19 cellular contexts compared by ENCODE assay signal in genomic region chr13:98059276-98059675, GRCh38.
DNase-seq lines count a peak whose midpoint lies in the region; ATAC-seq and TF ChIP-seq lines count a peak whose summit lies in the region.
"Had no signal": no experiment of that assay in that cellular context is flagged by ENCODE, and none has a peak within 500 bp of the region (broad histone marks: within the 10 kb centered on the region; RNA-seq: fewer than 3 reads in every experiment).

No MANE protein-coding gene starts in this region.

- TF ChIP-seq CTCF in A673 (conservative IDR thresholded peaks at IDR 0.05; ENCODE audit: low read depth, low read length) (no peak), WERI-Rb-1 (IDR thresholded peaks at IDR 0.05; ENCODE audit: low read depth, low read length) (no peak), brain microvascular endothelial cell (IDR thresholded peaks at IDR 0.05; ENCODE audit: low read depth, low read length, missing control alignments) (no peak), PC-9 (conservative IDR thresholded peaks at IDR 0.05) (no peak)

- no peak overlapping the region for H3K23ac ChIP-seq in neuronal stem cell (ENCODE audit: low read depth, low read length, poor library complexity)

- DNase-seq in A673 (ENCODE audit: low spot score) (no peak), ELF-1 (ENCODE audit: low read depth, low spot score) (peak; percentile 51), WERI-Rb-1 (peak; percentile 30), neuronal stem cell (ENCODE audit: low spot score) (no peak), brain microvascular endothelial cell (no peak), PC-9 (no peak)
- DNase-seq: Caco-2; CD4-positive, CD25-positive, alpha-beta regulatory T cell; CD8-positive, alpha-beta T cell; DMS153; DND-41; GDM1; GOT3; HFFc6 had no signal

- no peaks in the 10 kb centered on the region for H3F3A ChIP-seq in PC-9 (ENCODE audit: insufficient read depth, low read depth)

- no peak overlapping the region for H3K14ac ChIP-seq in neuronal stem cell (ENCODE audit: low read length)

- no TSS peak for BruUV-seq in A673 (replicated peaks; lab: Mats Ljungman, UMichigan)
- BruUV-seq in PC-9 (replicated peaks; lab: Mats Ljungman, UMichigan): no TSS peak

- CTCF ChIA-PET in A673 (lab: Charles Lee): interaction anchor here (0.7 kb wide), 1 partner anchor 16 kb away, joined by 5 read pairs; no protein-coding TSS in a partner anchor
- CTCF ChIA-PET in PC-9 (lab: Charles Lee): no interaction called here

- H3K9me3 ChIP-seq in A673 (ENCODE audit: low read depth, low read length, poor library complexity, severe bottlenecking) (no peaks in the 10 kb centered on the region), WERI-Rb-1 (ENCODE audit: severe bottlenecking) (no peaks in the 10 kb centered on the region), neuronal stem cell (replicated peaks in 1 of 2; ENCODE audit: control insufficient read depth in 2 of 2, insufficient read depth in 1 of 2, low read depth in 1 of 2, low read length in 2 of 2) (peaks cover 0 to 5% of the 10 kb centered on the region in 2 donors), PC-9 (ENCODE audit: insufficient read depth, low read depth) (no peaks in the 10 kb centered on the region)
- H3K9me3 ChIP-seq: BLaER1, Caco-2, HAP-1 had no signal

- H2AFZ ChIP-seq in neuronal stem cell (ENCODE audit: low read length) (peak overlapping the region; percentile 40), PC-9 (no peak overlapping the region)

- no peak overlapping the region for H4K8ac ChIP-seq in neuronal stem cell (ENCODE audit: low read depth, low read length)

- H3K9ac ChIP-seq in neuronal stem cell (ENCODE audit: low read depth, low read length, poor library complexity): no peak overlapping the region
- H3K9ac ChIP-seq: BLaER1 had no signal

- H2BK15ac ChIP-seq in neuronal stem cell (ENCODE audit: low read length): no peak overlapping the region

- H3K18ac ChIP-seq in neuronal stem cell (ENCODE audit: low read length): peak overlapping the region; percentile 76

- H2BK5ac ChIP-seq in neuronal stem cell (ENCODE audit: low read length): no peak overlapping the region

- in situ Hi-C loops in brain microvascular endothelial cell (cut with HindIII; ENCODE audit: low pct_ligation_motif_present, low sequenced_read_pairs): no loop called here

- no CpG with 5 or more reads among the region's 7 CpGs for WGBS in neuronal stem cell (ENCODE audit: extremely low coverage in 2 of 2, insufficient read length in 2 of 2, insufficient replicate concordance in 1 of 2), 2 donors

- POLR2A ChIA-PET in A673 (lab: Charles Lee; ENCODE audit: low non-redundant PET): no interaction called here
- POLR2A ChIA-PET in PC-9 (lab: Charles Lee; ENCODE audit: unreplicated experiment): no interaction called here

- peak overlapping the region; percentile 65 for H3K27ac ChIP-seq in A673 (ENCODE audit: low read depth, low read length, poor library complexity, severe bottlenecking)
- no peak overlapping the region for H3K27ac ChIP-seq in WERI-Rb-1
- no peak overlapping the region for H3K27ac ChIP-seq in neuronal stem cell (replicated peaks; ENCODE audit: low read length)
- no peak overlapping the region for H3K27ac ChIP-seq in brain microvascular endothelial cell
- no peak overlapping the region for H3K27ac ChIP-seq in PC-9
- H3K27ac ChIP-seq: BLaER1, C4-2B had no signal

- ATAC-seq in GM21737 (IDR thresholded peaks at IDR 0.05; ENCODE audit: unreplicated experiment): no peak
- ATAC-seq: CD8-positive, alpha-beta T cell; GM12878 had no signal

- H2BK12ac ChIP-seq in neuronal stem cell (ENCODE audit: low read length): no peak overlapping the region

- H3K9me2 ChIP-seq in PC-9 (ENCODE audit: insufficient read depth): no peaks in the 10 kb centered on the region

- no peaks in the 10 kb centered on the region for H3K36me3 ChIP-seq in A673 (ENCODE audit: insufficient read depth, low read length, poor library complexity, severe bottlenecking)
- H3K36me3 ChIP-seq in WERI-Rb-1: no peaks in the 10 kb centered on the region
- peaks cover 0 to 3% of the 10 kb centered on the region in 2 donors for H3K36me3 ChIP-seq in neuronal stem cell (replicated peaks in 1 of 2; ENCODE audit: control insufficient read depth in 2 of 2, insufficient read depth in 2 of 2, low read length in 2 of 2)
- no peaks in the 10 kb centered on the region for H3K36me3 ChIP-seq in brain microvascular endothelial cell (replicated peaks)
- no peaks in the 10 kb centered on the region for H3K36me3 ChIP-seq in PC-9 (ENCODE audit: low read depth)
- H3K36me3 ChIP-seq: BLaER1, HAP-1 had no signal

- intact Hi-C loops in A673 (cut with micrococcal nuclease; ENCODE audit: unreplicated experiment): no loop called here
- intact Hi-C loops in PC-9 (cut with micrococcal nuclease; ENCODE audit: unreplicated experiment): no loop called here

- H3K79me2 ChIP-seq in PC-9 (ENCODE audit: low read depth): no peaks in the 10 kb centered on the region

- H4K91ac ChIP-seq in neuronal stem cell (ENCODE audit: low read depth, low read length, poor library complexity): no peak overlapping the region

- H3K79me1 ChIP-seq in neuronal stem cell (ENCODE audit: low read depth, low read length): no peaks in the 10 kb centered on the region

- no peaks in the 10 kb centered on the region for H4K20me1 ChIP-seq in PC-9 (ENCODE audit: insufficient read depth)
- H4K20me1 ChIP-seq: BLaER1 had no signal

- H3K4me3 ChIP-seq in A673 (ENCODE audit: low read depth, low read length, poor library complexity, severe bottlenecking) (no peak overlapping the region), WERI-Rb-1 (ENCODE audit: low read depth, low read length) (no peak overlapping the region), neuronal stem cell (ENCODE audit: low read length in 2 of 2) (no peak overlapping the region), brain microvascular endothelial cell (ENCODE audit: low read depth, low read length) (no peak overlapping the region), PC-9 (no peak overlapping the region)
- H3K4me3 ChIP-seq: BLaER1, GM12878, HAP-1 had no signal

- H2BK120ac ChIP-seq in neuronal stem cell (ENCODE audit: low read depth, low read length): no peak overlapping the region

- H3K4me1 ChIP-seq in A673 (ENCODE audit: insufficient read depth, low read length, poor library complexity, severe bottlenecking) (peaks cover 24% of the 10 kb centered on the region), neuronal stem cell (ENCODE audit: control insufficient read depth in 2 of 2, insufficient read depth in 1 of 2, low read depth in 1 of 2, low read length in 2 of 2) (peaks cover 4 to 6% of the 10 kb centered on the region in 2 donors), PC-9 (replicated peaks; ENCODE audit: insufficient read depth) (no peaks in the 10 kb centered on the region)
- H3K4me1 ChIP-seq: Caco-2, HAP-1 had no signal

- no peak overlapping the region for H3K4ac ChIP-seq in neuronal stem cell (ENCODE audit: low read length)

- no peak overlapping the region for H2AK5ac ChIP-seq in neuronal stem cell (ENCODE audit: low read depth, low read length)

- H3K27me3 ChIP-seq in A673 (replicated peaks; ENCODE audit: insufficient read depth, low read depth, low read length, poor library complexity) (no peaks in the 10 kb centered on the region), WERI-Rb-1 (ENCODE audit: insufficient read depth, low read depth, severe bottlenecking) (no peaks in the 10 kb centered on the region), neuronal stem cell (ENCODE audit: control insufficient read depth in 3 of 3, insufficient read depth in 3 of 3, low read depth in 1 of 3, low read length in 3 of 3) (peaks cover 0 to 3% (median 0%) of the 10 kb centered on the region in 3 experiments), brain microvascular endothelial cell (replicated peaks) (no peaks in the 10 kb centered on the region), PC-9 (ENCODE audit: insufficient read depth, low read depth) (no peaks in the 10 kb centered on the region)
- H3K27me3 ChIP-seq: BLaER1 had no signal

- no peak overlapping the region for H3K4me2 ChIP-seq in neuronal stem cell (ENCODE audit: insufficient read depth, low read length, poor library complexity, severe bottlenecking)
- H3K4me2 ChIP-seq in PC-9: no peak overlapping the region
- H3K4me2 ChIP-seq: BLaER1 had no signal

Comparison
In these comparisons a context has a peak if more than half of its experiments do, and no peak if none do; other contexts are left out.
1. DNase-seq: peak in ELF-1 (single experiment) and WERI-Rb-1 (single experiment); none in A673 (single experiment), neuronal stem cell (single experiment), brain microvascular endothelial cell (single experiment) and PC-9 (0 of 2).